26 cellular contexts compared by ENCODE assay signal in genomic region chr1:16195518-16195905, GRCh38. TPM values are rescaled to one million over a fixed set of nuclear protein-coding genes. Genes with fewer than 3 reads are reported as not detected.
"Had no signal": no experiment of that assay in that cellular context is flagged by ENCODE, and none has a peak within 500 bp of the region (broad histone marks: within the 10 kb centered on the region; RNA-seq: fewer than 3 reads in every experiment).

No MANE protein-coding gene starts in this region.

- ATAC-seq: activated T-helper 17 cell treated with anti-CD3 and anti-CD28 coated beads, Interleukin-2, amount 50 U/mL, for 72 hours; T-helper 17 cell had no signal

- H2AFZ ChIP-seq: PC-9 had no signal

- FAIRE-seq: TTC549 had no signal

- H3K4me3 ChIP-seq: PC-9 had no signal

- H3K4me2 ChIP-seq: PC-9 had no signal

- DNase-seq: activated B cell treated with CpG ODN at 0.5 μM for 24 hours; activated CD4-positive, alpha-beta T cell treated with anti-CD3 and anti-CD28 coated beads for 1 hour; activated CD4-positive, alpha-beta T cell treated with anti-CD3 and anti-CD28 coated beads, Interleukin-2, amount 10 ng/mL, durations not matched to agents 24 days and 14 days; activated CD4-positive, alpha-beta T cell treated with anti-CD3 and anti-CD28 coated beads, Interleukin-2, amount 50 U/mL, for 48 hours; activated CD8-positive, alpha-beta memory T cell treated with anti-CD3 and anti-CD28 coated beads for 24 hours; activated gamma-delta T cell; activated naive CD4-positive, alpha-beta T cell treated with anti-CD3 and anti-CD28 coated beads for 36 hours; activated T-cell treated with anti-CD3 and anti-CD28 coated beads, Interleukin-2, amount 50 U/mL, for 48 hours; aorta; central memory CD4-positive, alpha-beta T cell; IMR-90; KG1; NCI-H1048; NCI-H1417; NCI-H1930; NCI-H2107; NCI-H2171 treated with DMSO at 0.1 percent for 48 hours; NCI-H226; NCI-H526; NCI-H774; PC-9; SIG-M5; T-helper 17 cell; T1000 had no signal

- H3K27ac ChIP-seq: PC-9 had no signal

RNA-seq across cellular contexts. Expression of gene EPHA2, which starts 39.6 kb away (rescaled TPM):
- total RNA-seq: activated B cell treated with CpG ODN at 0.5 μM for 24 hours; activated CD4-positive, alpha-beta T cell treated with anti-CD3 and anti-CD28 coated beads, Interleukin-2, amount 10 ng/mL, durations not matched to agents 24 days and 14 days; T-helper 17 cell had no signal
